ENCODE assay signal across 19 cellular contexts in genomic region chr2:236773206-236773605, GRCh38.
A peak's percentile ranks its signal among the peaks of the same experiment; 100 is the strongest.
DNase-seq lines count a peak whose midpoint lies in the region; ATAC-seq and TF ChIP-seq lines count a peak whose summit lies in the region.
"Had no signal": no experiment of that assay in that cellular context is flagged by ENCODE, and none has a peak within 500 bp of the region (broad histone marks: within the 10 kb centered on the region; RNA-seq: fewer than 3 reads in every experiment).

No MANE protein-coding gene starts in this region.

- intact Hi-C loops in posterior vena cava (cut with DNase I), result loop anchor here in 1 of 2 donors (5.0 kb wide), 1 partner anchor 1974 kb away; no protein-coding TSS in a partner anchor

- ATAC-seq in GM23338, result no peak
- ATAC-seq: CD8-positive, alpha-beta T cell; GM12878 had no signal

- H3K27me3 Mint-ChIP-seq in GM23338 (ENCODE audit: insufficient read depth, low read depth, poor library complexity) (peaks cover 5% of the 10 kb centered on the region), chondrocyte (ENCODE audit: low read depth) (no peaks in the 10 kb centered on the region), nephron progenitor cell (ENCODE audit: low read depth, poor library complexity) (peaks cover 36% of the 10 kb centered on the region), progenitor cell of endocrine pancreas (peaks cover 58% of the 10 kb centered on the region)

- no peak overlapping the region for H3K27ac ChIP-seq in GM23338 (ENCODE audit: low read depth)
- H3K27ac ChIP-seq: 22Rv1, BLaER1, GM23248 had no signal

- no peaks in the 10 kb centered on the region for H3K4me1 ChIP-seq in GM23338 (ENCODE audit: insufficient read depth)

- 0 out of 2 replicates have a peak overlapping the region, but pooled peaks have one; percentile 32 for H2AFZ ChIP-seq in GM23338
- H2AFZ ChIP-seq: GM23248 had no signal

- no peaks in the 10 kb centered on the region for H3K27me3 ChIP-seq in GM23338 (ENCODE audit: insufficient read depth)
- H3K27me3 ChIP-seq: BLaER1 had no signal

- no peaks in the 10 kb centered on the region; the same call in 1 of the 2 replicates for H3K9me2 ChIP-seq in GM23338 (ENCODE audit: insufficient read depth)

- H3K4me3 ChIP-seq in GM23338, result no peak overlapping the region
- H3K4me3 ChIP-seq: BLaER1, GM12878, GM23248 had no signal

- TF ChIP-seq CTCF in GM23338 (conservative IDR thresholded peaks at IDR 0.05; ENCODE audit: low read depth in 2 of 2), result no peak
- no peak for TF ChIP-seq CTCF in chondrocyte (IDR thresholded peaks at IDR 0.05)
- no peak for TF ChIP-seq CTCF in nephron progenitor cell (IDR thresholded peaks at IDR 0.05)
- TF ChIP-seq CTCF in progenitor cell of endocrine pancreas (IDR thresholded peaks at IDR 0.05; ENCODE audit: unreplicated experiment), result no peak

- H3K4me3 Mint-ChIP-seq in GM23338 (no peak overlapping the region), chondrocyte (ENCODE audit: unreplicated experiment) (no peak overlapping the region), nephron progenitor cell (no peak overlapping the region), progenitor cell of endocrine pancreas (ENCODE audit: low read depth) (no peak overlapping the region)
- H3K4me3 Mint-ChIP-seq: CD8-positive, alpha-beta T cell had no signal

- no peaks in the 10 kb centered on the region for H3K36me3 ChIP-seq in GM23338 (ENCODE audit: insufficient read depth)
- H3K36me3 ChIP-seq: BLaER1 had no signal

- DNase-seq in GM23338 (ENCODE audit: low spot score) (no peak), chondrocyte (ENCODE audit: low spot score) (no peak), nephron progenitor cell (no peak), posterior vena cava (ENCODE audit: low spot score) (peak; percentile 56), progenitor cell of endocrine pancreas (ENCODE audit: low spot score, unreplicated experiment) (no peak), OCI-M2 (lab: John Stamatoyannopoulos, UW; ENCODE audit: unreplicated experiment) (no peak), HuH-7.5 (ENCODE audit: low spot score) (no peak)
- no peak for DNase-seq in activated CD4-positive, CD25-positive, alpha-beta regulatory T cell (lab: John Stamatoyannopoulos, UW)
- DNase-seq: Calu3; CD8-positive, alpha-beta T cell; DMS53; DND-41; EL; GM23248; HCEC 1CT had no signal

- H3K4me2 ChIP-seq in GM23338, result no peak overlapping the region
- H3K4me2 ChIP-seq: BLaER1 had no signal

- no peaks in the 10 kb centered on the region for H4K20me1 ChIP-seq in GM23338 (replicated peaks; ENCODE audit: insufficient read depth)
- H4K20me1 ChIP-seq: BLaER1 had no signal

- H3K9me3 Mint-ChIP-seq in GM23338 (no peaks in the 10 kb centered on the region; the same call in 2 of the 3 replicates), chondrocyte (ENCODE audit: low read depth) (no peaks in the 10 kb centered on the region), nephron progenitor cell (peaks cover 6% of the 10 kb centered on the region), progenitor cell of endocrine pancreas (ENCODE audit: low read depth) (no peaks in the 10 kb centered on the region)
- H3K9me3 Mint-ChIP-seq: CD8-positive, alpha-beta T cell had no signal

- no peak overlapping the region for H3K27ac Mint-ChIP-seq in GM23338
- peak overlapping the region; percentile 59 for H3K27ac Mint-ChIP-seq in chondrocyte (ENCODE audit: unreplicated experiment)
- H3K27ac Mint-ChIP-seq in nephron progenitor cell, result peak overlapping the region; percentile 39
- no peak overlapping the region for H3K27ac Mint-ChIP-seq in progenitor cell of endocrine pancreas
- H3K27ac Mint-ChIP-seq: CD14-positive monocyte; CD8-positive, alpha-beta T cell had no signal

- no peaks in the 10 kb centered on the region for H3K4me1 Mint-ChIP-seq in GM23338
- H3K4me1 Mint-ChIP-seq in chondrocyte (ENCODE audit: low read depth), result peaks cover 90% of the 10 kb centered on the region
- peaks cover 55% of the 10 kb centered on the region for H3K4me1 Mint-ChIP-seq in nephron progenitor cell
- no peaks in the 10 kb centered on the region for H3K4me1 Mint-ChIP-seq in progenitor cell of endocrine pancreas (ENCODE audit: low read depth)

- no peaks in the 10 kb centered on the region for H3K79me2 ChIP-seq in GM23338 (replicated peaks; ENCODE audit: insufficient read depth)

- no peaks in the 10 kb centered on the region for H3F3A ChIP-seq in GM23338 (replicated peaks; ENCODE audit: low read depth)

- H3K36me3 Mint-ChIP-seq in GM23338 (ENCODE audit: low read depth) (no peaks in the 10 kb centered on the region; the same call in 2 of the 3 replicates), chondrocyte (ENCODE audit: low read depth) (no peaks in the 10 kb centered on the region), nephron progenitor cell (ENCODE audit: low read depth) (no peaks in the 10 kb centered on the region), progenitor cell of endocrine pancreas (ENCODE audit: insufficient read depth) (no peaks in the 10 kb centered on the region)
- H3K36me3 Mint-ChIP-seq: CD14-positive monocyte; CD8-positive, alpha-beta T cell had no signal

TF ChIP-seq in GM23338, 12 proteins besides CTCF, POLR2A, EP300 and RAD21 (continues in another document):
- no peak for TF ChIP-seq EZH2 (IDR thresholded peaks at IDR 0.05; ENCODE audit: low read depth, unreplicated experiment)
- TF ChIP-seq NANOG (IDR thresholded peaks at IDR 0.05; ENCODE audit: borderline replicate concordance), result no peak
- TF ChIP-seq STAT1 (IDR thresholded peaks at IDR 0.05; ENCODE audit: unreplicated experiment), result no peak
- no peak for TF ChIP-seq CREB1 (CRISPR knock-in tag; IDR thresholded peaks at IDR 0.05; ENCODE audit: low read depth)
- TF ChIP-seq, protein P1, sequence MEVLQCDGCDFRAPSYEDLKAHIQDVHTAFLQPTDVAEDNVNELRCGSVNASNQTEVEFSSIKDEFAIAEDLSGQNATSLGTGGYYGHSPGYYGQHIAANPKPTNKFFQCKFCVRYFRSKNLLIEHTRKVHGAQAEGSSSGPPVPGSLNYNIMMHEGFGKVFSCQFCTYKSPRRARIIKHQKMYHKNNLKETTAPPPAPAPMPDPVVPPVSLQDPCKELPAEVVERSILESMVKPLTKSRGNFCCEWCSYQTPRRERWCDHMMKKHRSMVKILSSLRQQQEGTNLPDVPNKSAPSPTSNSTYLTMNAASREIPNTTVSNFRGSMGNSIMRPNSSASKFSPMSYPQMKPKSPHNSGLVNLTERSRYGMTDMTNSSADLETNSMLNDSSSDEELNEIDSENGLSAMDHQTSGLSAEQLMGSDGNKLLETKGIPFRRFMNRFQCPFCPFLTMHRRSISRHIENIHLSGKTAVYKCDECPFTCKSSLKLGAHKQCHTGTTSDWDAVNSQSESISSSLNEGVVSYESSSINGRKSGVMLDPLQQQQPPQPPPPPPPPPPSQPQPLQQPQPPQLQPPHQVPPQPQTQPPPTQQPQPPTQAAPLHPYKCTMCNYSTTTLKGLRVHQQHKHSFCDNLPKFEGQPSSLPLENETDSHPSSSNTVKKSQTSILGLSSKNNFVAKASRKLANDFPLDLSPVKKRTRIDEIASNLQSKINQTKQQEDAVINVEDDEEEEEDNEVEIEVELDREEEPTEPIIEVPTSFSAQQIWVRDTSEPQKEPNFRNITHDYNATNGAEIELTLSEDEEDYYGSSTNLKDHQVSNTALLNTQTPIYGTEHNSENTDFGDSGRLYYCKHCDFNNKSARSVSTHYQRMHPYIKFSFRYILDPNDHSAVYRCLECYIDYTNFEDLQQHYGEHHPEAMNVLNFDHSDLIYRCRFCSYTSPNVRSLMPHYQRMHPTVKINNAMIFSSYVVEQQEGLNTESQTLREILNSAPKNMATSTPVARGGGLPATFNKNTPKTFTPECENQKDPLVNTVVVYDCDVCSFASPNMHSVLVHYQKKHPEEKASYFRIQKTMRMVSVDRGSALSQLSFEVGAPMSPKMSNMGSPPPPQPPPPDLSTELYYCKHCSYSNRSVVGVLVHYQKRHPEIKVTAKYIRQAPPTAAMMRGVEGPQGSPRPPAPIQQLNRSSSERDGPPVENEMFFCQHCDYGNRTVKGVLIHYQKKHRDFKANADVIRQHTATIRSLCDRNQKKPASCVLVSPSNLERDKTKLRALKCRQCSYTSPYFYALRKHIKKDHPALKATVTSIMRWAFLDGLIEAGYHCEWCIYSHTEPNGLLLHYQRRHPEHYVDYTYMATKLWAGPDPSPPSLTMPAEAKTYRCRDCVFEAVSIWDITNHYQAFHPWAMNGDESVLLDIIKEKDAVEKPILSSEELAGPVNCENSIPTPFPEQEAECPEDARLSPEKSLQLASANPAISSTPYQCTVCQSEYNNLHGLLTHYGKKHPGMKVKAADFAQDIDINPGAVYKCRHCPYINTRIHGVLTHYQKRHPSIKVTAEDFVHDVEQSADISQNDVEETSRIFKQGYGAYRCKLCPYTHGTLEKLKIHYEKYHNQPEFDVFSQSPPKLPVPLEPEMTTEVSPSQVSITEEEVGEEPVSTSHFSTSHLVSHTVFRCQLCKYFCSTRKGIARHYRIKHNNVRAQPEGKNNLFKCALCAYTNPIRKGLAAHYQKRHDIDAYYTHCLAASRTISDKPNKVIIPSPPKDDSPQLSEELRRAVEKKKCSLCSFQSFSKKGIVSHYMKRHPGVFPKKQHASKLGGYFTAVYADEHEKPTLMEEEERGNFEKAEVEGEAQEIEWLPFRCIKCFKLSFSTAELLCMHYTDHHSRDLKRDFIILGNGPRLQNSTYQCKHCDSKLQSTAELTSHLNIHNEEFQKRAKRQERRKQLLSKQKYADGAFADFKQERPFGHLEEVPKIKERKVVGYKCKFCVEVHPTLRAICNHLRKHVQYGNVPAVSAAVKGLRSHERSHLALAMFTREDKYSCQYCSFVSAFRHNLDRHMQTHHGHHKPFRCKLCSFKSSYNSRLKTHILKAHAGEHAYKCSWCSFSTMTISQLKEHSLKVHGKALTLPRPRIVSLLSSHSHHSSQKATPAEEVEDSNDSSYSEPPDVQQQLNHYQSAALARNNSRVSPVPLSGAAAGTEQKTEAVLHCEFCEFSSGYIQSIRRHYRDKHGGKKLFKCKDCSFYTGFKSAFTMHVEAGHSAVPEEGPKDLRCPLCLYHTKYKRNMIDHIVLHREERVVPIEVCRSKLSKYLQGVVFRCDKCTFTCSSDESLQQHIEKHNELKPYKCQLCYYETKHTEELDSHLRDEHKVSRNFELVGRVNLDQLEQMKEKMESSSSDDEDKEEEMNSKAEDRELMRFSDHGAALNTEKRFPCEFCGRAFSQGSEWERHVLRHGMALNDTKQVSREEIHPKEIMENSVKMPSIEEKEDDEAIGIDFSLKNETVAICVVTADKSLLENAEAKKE (CRISPR knock-in tag; IDR thresholded peaks at IDR 0.05), result no peak
- no peak for TF ChIP-seq EZH2phosphoT487 (IDR thresholded peaks at IDR 0.05; ENCODE audit: unreplicated experiment)
- TF ChIP-seq POLR2AphosphoS5 (IDR thresholded peaks at IDR 0.05; ENCODE audit: low read depth), result no peak
- no peak for TF ChIP-seq JUNB (IDR thresholded peaks at IDR 0.05; ENCODE audit: unreplicated experiment)

Comparison
In these comparisons a context has a peak if more than half of its experiments do, and no peak if none do; other contexts are left out.
1. H3K27ac Mint-ChIP-seq: peak in chondrocyte (single experiment) and nephron progenitor cell (single experiment); none in GM23338 (single experiment) and progenitor cell of endocrine pancreas (single experiment).